ENCODE assay signal across 8 cellular contexts in the genomic region with DNA sequence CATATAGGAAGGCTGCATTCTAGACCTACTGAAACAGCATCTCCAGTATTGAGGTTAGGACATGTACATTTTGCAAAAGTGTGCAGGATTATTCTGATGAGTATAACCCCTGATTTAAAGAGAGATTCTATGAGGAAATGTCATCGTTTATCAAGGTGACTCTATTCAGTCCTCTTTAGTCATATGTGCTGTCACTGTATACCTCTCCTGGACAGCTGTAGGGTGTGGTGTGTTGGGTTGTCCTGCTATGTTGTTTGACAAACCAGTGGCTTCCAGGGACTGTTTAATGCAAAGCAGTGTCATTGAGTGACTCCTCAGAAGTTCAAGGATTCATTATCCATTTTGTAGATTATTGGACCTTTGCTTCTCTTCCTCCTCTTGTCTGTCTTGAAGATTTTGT.
DNase-seq lines count a peak whose midpoint lies in the region; ATAC-seq, FAIRE-seq and TF ChIP-seq lines count a peak whose summit lies in the region.
"Not testable (repeated sequence)": the region's sequence is repeated elsewhere in the genome, so short reads cannot be mapped to it uniquely, and the experiment has no call there.

No MANE protein-coding gene starts in this region.

- not testable (repeated sequence) for H3K9me3 ChIP-seq in colonic mucosa; esophagus muscularis mucosa; muscle layer of colon (ENCODE audit: low read length); gastrocnemius medialis; tibial artery; uterus

- H3K9ac ChIP-seq in colonic mucosa (ENCODE audit: low read depth in 2 of 2, low read length in 2 of 2); muscle layer of colon (ENCODE audit: low read length): not testable (repeated sequence)

- intact Hi-C loops in colonic mucosa (cut with DNase I); esophagus muscularis mucosa (cut with DNase I); left colon (cut with DNase I, micrococcal nuclease); gastrocnemius medialis (cut with DNase I; ENCODE audit: low total_unique reads); tibial artery (cut with DNase I; ENCODE audit: low total_unique reads); uterus (cut with DNase I; ENCODE audit: low total_unique reads): not testable (repeated sequence)

- TF ChIP-seq CTCF in colonic mucosa (IDR thresholded peaks at IDR 0.05); esophagus muscularis mucosa (IDR thresholded peaks at IDR 0.05); gastrocnemius medialis (IDR thresholded peaks at IDR 0.05 in 4 of 5, conservative IDR thresholded peaks at IDR 0.05 in 1 of 5); tibial artery (IDR thresholded peaks at IDR 0.05); uterus (IDR thresholded peaks at IDR 0.05): not testable (repeated sequence)

- 56% methylated on average over 1 of the region's 1 CpG for WGBS in esophagus muscularis mucosa

- ATAC-seq in left colon (peak; percentile 86), gastrocnemius medialis (peak; percentile 49 to 60)

- not testable (repeated sequence) for DNase-seq in H54 (ENCODE audit: insufficient read length, low spot score); colonic mucosa; esophagus muscularis mucosa (ENCODE audit: extremely low spot score); left colon; gastrocnemius medialis; tibial artery; uterus

- peak; percentile 69 for FAIRE-seq in H54 (lab: Jason Lieb, UNC)

- not testable (repeated sequence) for TF ChIP-seq POLR2A in H54 (IDR thresholded peaks at IDR 0.05; ENCODE audit: low read depth, low read length); esophagus muscularis mucosa (IDR thresholded peaks at IDR 0.05; ENCODE audit: low read depth); gastrocnemius medialis (IDR thresholded peaks at IDR 0.05); uterus (IDR thresholded peaks at IDR 0.05)

- H3K4me3 ChIP-seq in colonic mucosa; esophagus muscularis mucosa; muscle layer of colon (ENCODE audit: low read depth in 1 of 2, low read length in 2 of 2); gastrocnemius medialis; tibial artery; uterus: not testable (repeated sequence)

- H3K27me3 ChIP-seq in colonic mucosa; esophagus muscularis mucosa; muscle layer of colon (ENCODE audit: control insufficient read depth in 1 of 2, insufficient read depth in 2 of 2, low read length in 2 of 2); gastrocnemius medialis; tibial artery; uterus: not testable (repeated sequence)

- in situ Hi-C loops in gastrocnemius medialis (cut with MboI; ENCODE audit: low sequenced_read_pairs in 4 of 4) = not testable (repeated sequence)

- peak overlapping the region; percentile 35 for H3K27ac ChIP-seq in colonic mucosa
- H3K27ac ChIP-seq in esophagus muscularis mucosa (replicated peaks in 1 of 4) = peak overlapping the region; percentile 13 to 92 (median 78)
- H3K27ac ChIP-seq in muscle layer of colon (ENCODE audit: low read depth, low read length) = peak overlapping the region; percentile 0
- H3K27ac ChIP-seq in gastrocnemius medialis = peak overlapping the region in 2 of 4 donors; percentile 7 to 51
- H3K27ac ChIP-seq in tibial artery = peak overlapping the region; percentile 31 to 95
- H3K27ac ChIP-seq in uterus = peak overlapping the region; percentile 71

- H3K4me1 ChIP-seq in colonic mucosa = not testable (repeated sequence)
- H3K4me1 ChIP-seq in esophagus muscularis mucosa (peaks cover 66 to 97% (median 94%) of the 10 kb centered on the region in 4 donors), muscle layer of colon (ENCODE audit: insufficient read depth, low read length) (peaks cover 64% of the 10 kb centered on the region), gastrocnemius medialis (peaks cover 8 to 33% of the 10 kb centered on the region in 2 donors), tibial artery (peaks cover 0 to 98% (median 52%) of the 10 kb centered on the region in 4 donors), uterus (peaks cover 7 to 13% of the 10 kb centered on the region in 2 donors)

- not testable (repeated sequence) for H3K36me3 ChIP-seq in colonic mucosa, esophagus muscularis mucosa, gastrocnemius medialis, tibial artery, uterus
- H3K36me3 ChIP-seq in muscle layer of colon (ENCODE audit: insufficient read depth, low read length) = peaks cover 14% of the 10 kb centered on the region

- TF ChIP-seq EP300 in esophagus muscularis mucosa (IDR thresholded peaks at IDR 0.05) = not testable (repeated sequence)
